In the genomic region with DNA sequence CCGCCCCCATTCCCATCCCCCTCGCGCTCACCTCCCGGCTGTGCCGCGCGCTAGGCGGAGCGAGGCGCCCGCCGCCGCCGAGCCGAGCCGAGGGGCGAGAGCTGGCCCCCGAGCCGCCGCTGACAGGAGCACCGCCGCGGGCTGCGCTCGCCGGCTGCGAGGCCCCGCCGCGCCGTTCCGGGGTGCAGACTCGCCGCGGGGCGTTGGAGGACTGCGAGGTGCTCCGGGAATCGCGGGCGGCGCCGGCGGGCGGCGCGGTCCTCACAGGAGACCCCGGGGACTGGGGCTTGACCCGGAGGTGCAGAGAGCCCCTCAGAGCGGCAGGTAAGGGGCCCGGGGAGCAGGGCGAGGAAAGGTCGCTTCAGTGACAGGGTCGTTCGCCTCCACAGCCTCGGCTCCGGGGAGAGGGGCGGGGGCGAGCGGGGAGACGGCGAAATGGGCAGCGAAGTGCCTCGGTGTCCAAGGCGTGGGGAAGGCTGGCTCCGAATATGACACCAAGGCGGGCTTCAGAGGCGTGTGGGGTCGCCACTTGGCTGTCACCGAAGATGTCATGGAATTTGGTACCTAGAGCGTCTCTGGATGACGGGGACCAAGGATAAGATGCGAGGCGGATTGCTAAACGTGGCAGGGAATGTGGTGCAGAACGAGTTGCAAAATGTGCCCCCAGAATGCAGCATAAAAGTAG, we compare ENCODE assay signal across 1 cellular context.
A peak's percentile ranks its signal among the peaks of the same experiment; 100 is the strongest.
TF ChIP-seq lines count a peak whose summit lies in the region.

No MANE protein-coding gene starts in this region.

TF ChIP-seq in K562, 482 proteins besides CTCF, POLR2A, EP300 and RAD21 (continued from another document and continues in another):
- peak; percentile 24; the same call in 1 of the 2 replicates for TF ChIP-seq RB1 (IDR thresholded peaks at IDR 0.05; ENCODE audit: low read depth)
- no peak for TF ChIP-seq ETV1 (tag; conservative IDR thresholded peaks at IDR 0.05; ENCODE audit: low read depth)
- TF ChIP-seq TCF7L2 (IDR thresholded peaks at IDR 0.05; ENCODE audit: low read depth, low read length) = no peak
- TF ChIP-seq PCBP2 (IDR thresholded peaks at IDR 0.05; ENCODE audit: low read depth, low read length, poor library complexity, severe bottlenecking) = no peak
- no peak for TF ChIP-seq ZNF785 (CRISPR knock-in tag; IDR thresholded peaks at IDR 0.05)
- TF ChIP-seq POLR2G (IDR thresholded peaks at IDR 0.05; ENCODE audit: low read depth, low read length) = peak; percentile 29
- TF ChIP-seq WHSC1 (IDR thresholded peaks at IDR 0.05; ENCODE audit: low read length) = no peak
- no peak for TF ChIP-seq BDP1 (IDR thresholded peaks at IDR 0.05; ENCODE audit: insufficient read depth, insufficient read length)
- peak; percentile 39; the same call in 1 of the 2 replicates for TF ChIP-seq ZNF263 (CRISPR knock-in tag; IDR thresholded peaks at IDR 0.05; ENCODE audit: borderline replicate concordance)
- TF ChIP-seq CBX2 (IDR thresholded peaks at IDR 0.05; ENCODE audit: insufficient read depth, low read length, poor library complexity, severe bottlenecking) = no peak
- no peak for TF ChIP-seq NFE2 (IDR thresholded peaks at IDR 0.05; ENCODE audit: low read depth)
- TF ChIP-seq ZSCAN29 (IDR thresholded peaks at IDR 0.05) = no peak
- TF ChIP-seq SIN3B (IDR thresholded peaks at IDR 0.05; ENCODE audit: low read depth) = 0 out of 2 replicates have a peak, but pooled peaks have one; percentile 21
- no peak for TF ChIP-seq CEBPG (CRISPR knock-in tag; IDR thresholded peaks at IDR 0.05)
- TF ChIP-seq CEBPG (tag; conservative IDR thresholded peaks at IDR 0.05 in 1 of 2, IDR thresholded peaks at IDR 0.05 in 1 of 2) = peak in 1 of 2 experiments; percentile 42; a peak in 1 of 4 replicates
- TF ChIP-seq, protein P1, sequence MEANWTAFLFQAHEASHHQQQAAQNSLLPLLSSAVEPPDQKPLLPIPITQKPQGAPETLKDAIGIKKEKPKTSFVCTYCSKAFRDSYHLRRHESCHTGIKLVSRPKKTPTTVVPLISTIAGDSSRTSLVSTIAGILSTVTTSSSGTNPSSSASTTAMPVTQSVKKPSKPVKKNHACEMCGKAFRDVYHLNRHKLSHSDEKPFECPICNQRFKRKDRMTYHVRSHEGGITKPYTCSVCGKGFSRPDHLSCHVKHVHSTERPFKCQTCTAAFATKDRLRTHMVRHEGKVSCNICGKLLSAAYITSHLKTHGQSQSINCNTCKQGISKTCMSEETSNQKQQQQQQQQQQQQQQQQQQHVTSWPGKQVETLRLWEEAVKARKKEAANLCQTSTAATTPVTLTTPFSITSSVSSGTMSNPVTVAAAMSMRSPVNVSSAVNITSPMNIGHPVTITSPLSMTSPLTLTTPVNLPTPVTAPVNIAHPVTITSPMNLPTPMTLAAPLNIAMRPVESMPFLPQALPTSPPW (CRISPR knock-in tag; IDR thresholded peaks at IDR 0.05) = no peak
- TF ChIP-seq HNRNPLL (IDR thresholded peaks at IDR 0.05; ENCODE audit: low read depth, low read length, poor library complexity, severe bottlenecking) = peak; percentile 13
- no peak for TF ChIP-seq MAZ (CRISPR knock-in tag; conservative IDR thresholded peaks at IDR 0.05 in 1 of 2, IDR thresholded peaks at IDR 0.05 in 1 of 2)
- TF ChIP-seq MYC (IDR thresholded peaks at IDR 0.05; ENCODE audit: low read depth, low read length) = peak; percentile 26; the same call in 1 of the 2 replicates
- no peak for TF ChIP-seq MYC (CRISPR knock-in tag; IDR thresholded peaks at IDR 0.05; ENCODE audit: borderline replicate concordance, low read depth)
- TF ChIP-seq, protein P2, sequence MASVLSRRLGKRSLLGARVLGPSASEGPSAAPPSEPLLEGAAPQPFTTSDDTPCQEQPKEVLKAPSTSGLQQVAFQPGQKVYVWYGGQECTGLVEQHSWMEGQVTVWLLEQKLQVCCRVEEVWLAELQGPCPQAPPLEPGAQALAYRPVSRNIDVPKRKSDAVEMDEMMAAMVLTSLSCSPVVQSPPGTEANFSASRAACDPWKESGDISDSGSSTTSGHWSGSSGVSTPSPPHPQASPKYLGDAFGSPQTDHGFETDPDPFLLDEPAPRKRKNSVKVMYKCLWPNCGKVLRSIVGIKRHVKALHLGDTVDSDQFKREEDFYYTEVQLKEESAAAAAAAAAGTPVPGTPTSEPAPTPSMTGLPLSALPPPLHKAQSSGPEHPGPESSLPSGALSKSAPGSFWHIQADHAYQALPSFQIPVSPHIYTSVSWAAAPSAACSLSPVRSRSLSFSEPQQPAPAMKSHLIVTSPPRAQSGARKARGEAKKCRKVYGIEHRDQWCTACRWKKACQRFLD (CRISPR knock-in tag; IDR thresholded peaks at IDR 0.05) = no peak
- TF ChIP-seq FOXP1 (CRISPR knock-in tag; IDR thresholded peaks at IDR 0.05) = no peak
- no peak for TF ChIP-seq NFRKB (IDR thresholded peaks at IDR 0.05; ENCODE audit: low read depth)
- TF ChIP-seq KLF13 (tag; IDR thresholded peaks at IDR 0.05; ENCODE audit: borderline replicate concordance, low read depth) = no peak
- 0 out of 2 replicates have a peak, but pooled peaks have one; percentile 51 for TF ChIP-seq ZNF232 (CRISPR knock-in tag; IDR thresholded peaks at IDR 0.05)
- TF ChIP-seq, protein P3, sequence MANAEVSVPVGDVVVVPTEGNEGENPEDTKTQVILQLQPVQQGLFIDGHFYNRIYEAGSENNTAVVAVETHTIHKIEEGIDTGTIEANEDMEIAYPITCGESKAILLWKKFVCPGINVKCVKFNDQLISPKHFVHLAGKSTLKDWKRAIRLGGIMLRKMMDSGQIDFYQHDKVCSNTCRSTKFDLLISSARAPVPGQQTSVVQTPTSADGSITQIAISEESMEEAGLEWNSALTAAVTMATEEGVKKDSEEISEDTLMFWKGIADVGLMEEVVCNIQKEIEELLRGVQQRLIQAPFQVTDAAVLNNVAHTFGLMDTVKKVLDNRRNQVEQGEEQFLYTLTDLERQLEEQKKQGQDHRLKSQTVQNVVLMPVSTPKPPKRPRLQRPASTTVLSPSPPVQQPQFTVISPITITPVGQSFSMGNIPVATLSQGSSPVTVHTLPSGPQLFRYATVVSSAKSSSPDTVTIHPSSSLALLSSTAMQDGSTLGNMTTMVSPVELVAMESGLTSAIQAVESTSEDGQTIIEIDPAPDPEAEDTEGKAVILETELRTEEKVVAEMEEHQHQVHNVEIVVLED (CRISPR knock-in tag; IDR thresholded peaks at IDR 0.05) = no peak
- TF ChIP-seq NCOR1 (IDR thresholded peaks at IDR 0.05) = no peak
- no peak for TF ChIP-seq NFXL1 (CRISPR knock-in tag; IDR thresholded peaks at IDR 0.05)
- no peak for TF ChIP-seq POLR3G (IDR thresholded peaks at IDR 0.05; ENCODE audit: extremely low read depth, insufficient read length, insufficient replicate concordance)
- TF ChIP-seq SAP30 (IDR thresholded peaks at IDR 0.05; ENCODE audit: borderline replicate concordance, insufficient read depth, low read depth, low read length, poor library complexity, severe bottlenecking) = no peak
- TF ChIP-seq, protein P4, sequence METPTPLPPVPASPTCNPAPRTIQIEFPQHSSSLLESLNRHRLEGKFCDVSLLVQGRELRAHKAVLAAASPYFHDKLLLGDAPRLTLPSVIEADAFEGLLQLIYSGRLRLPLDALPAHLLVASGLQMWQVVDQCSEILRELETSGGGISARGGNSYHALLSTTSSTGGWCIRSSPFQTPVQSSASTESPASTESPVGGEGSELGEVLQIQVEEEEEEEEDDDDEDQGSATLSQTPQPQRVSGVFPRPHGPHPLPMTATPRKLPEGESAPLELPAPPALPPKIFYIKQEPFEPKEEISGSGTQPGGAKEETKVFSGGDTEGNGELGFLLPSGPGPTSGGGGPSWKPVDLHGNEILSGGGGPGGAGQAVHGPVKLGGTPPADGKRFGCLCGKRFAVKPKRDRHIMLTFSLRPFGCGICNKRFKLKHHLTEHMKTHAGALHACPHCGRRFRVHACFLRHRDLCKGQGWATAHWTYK (CRISPR knock-in tag; IDR thresholded peaks at IDR 0.05) = 0 out of 2 replicates have a peak, but pooled peaks have one; percentile 27
- no peak for TF ChIP-seq RBM15 (IDR thresholded peaks at IDR 0.05; ENCODE audit: insufficient read depth, low read length)
- TF ChIP-seq CBX3 (IDR thresholded peaks at IDR 0.05; ENCODE audit: borderline replicate concordance in 1 of 2, low read length in 2 of 2) = no peak
- no peak for TF ChIP-seq ZNF583 (CRISPR knock-in tag; IDR thresholded peaks at IDR 0.05)
- TF ChIP-seq SETDB1 (IDR thresholded peaks at IDR 0.05; ENCODE audit: low read length) = no peak
- TF ChIP-seq, protein P5, sequence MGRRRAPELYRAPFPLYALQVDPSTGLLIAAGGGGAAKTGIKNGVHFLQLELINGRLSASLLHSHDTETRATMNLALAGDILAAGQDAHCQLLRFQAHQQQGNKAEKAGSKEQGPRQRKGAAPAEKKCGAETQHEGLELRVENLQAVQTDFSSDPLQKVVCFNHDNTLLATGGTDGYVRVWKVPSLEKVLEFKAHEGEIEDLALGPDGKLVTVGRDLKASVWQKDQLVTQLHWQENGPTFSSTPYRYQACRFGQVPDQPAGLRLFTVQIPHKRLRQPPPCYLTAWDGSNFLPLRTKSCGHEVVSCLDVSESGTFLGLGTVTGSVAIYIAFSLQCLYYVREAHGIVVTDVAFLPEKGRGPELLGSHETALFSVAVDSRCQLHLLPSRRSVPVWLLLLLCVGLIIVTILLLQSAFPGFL (CRISPR knock-in tag; IDR thresholded peaks at IDR 0.05) = no peak
- TF ChIP-seq, protein P6, sequence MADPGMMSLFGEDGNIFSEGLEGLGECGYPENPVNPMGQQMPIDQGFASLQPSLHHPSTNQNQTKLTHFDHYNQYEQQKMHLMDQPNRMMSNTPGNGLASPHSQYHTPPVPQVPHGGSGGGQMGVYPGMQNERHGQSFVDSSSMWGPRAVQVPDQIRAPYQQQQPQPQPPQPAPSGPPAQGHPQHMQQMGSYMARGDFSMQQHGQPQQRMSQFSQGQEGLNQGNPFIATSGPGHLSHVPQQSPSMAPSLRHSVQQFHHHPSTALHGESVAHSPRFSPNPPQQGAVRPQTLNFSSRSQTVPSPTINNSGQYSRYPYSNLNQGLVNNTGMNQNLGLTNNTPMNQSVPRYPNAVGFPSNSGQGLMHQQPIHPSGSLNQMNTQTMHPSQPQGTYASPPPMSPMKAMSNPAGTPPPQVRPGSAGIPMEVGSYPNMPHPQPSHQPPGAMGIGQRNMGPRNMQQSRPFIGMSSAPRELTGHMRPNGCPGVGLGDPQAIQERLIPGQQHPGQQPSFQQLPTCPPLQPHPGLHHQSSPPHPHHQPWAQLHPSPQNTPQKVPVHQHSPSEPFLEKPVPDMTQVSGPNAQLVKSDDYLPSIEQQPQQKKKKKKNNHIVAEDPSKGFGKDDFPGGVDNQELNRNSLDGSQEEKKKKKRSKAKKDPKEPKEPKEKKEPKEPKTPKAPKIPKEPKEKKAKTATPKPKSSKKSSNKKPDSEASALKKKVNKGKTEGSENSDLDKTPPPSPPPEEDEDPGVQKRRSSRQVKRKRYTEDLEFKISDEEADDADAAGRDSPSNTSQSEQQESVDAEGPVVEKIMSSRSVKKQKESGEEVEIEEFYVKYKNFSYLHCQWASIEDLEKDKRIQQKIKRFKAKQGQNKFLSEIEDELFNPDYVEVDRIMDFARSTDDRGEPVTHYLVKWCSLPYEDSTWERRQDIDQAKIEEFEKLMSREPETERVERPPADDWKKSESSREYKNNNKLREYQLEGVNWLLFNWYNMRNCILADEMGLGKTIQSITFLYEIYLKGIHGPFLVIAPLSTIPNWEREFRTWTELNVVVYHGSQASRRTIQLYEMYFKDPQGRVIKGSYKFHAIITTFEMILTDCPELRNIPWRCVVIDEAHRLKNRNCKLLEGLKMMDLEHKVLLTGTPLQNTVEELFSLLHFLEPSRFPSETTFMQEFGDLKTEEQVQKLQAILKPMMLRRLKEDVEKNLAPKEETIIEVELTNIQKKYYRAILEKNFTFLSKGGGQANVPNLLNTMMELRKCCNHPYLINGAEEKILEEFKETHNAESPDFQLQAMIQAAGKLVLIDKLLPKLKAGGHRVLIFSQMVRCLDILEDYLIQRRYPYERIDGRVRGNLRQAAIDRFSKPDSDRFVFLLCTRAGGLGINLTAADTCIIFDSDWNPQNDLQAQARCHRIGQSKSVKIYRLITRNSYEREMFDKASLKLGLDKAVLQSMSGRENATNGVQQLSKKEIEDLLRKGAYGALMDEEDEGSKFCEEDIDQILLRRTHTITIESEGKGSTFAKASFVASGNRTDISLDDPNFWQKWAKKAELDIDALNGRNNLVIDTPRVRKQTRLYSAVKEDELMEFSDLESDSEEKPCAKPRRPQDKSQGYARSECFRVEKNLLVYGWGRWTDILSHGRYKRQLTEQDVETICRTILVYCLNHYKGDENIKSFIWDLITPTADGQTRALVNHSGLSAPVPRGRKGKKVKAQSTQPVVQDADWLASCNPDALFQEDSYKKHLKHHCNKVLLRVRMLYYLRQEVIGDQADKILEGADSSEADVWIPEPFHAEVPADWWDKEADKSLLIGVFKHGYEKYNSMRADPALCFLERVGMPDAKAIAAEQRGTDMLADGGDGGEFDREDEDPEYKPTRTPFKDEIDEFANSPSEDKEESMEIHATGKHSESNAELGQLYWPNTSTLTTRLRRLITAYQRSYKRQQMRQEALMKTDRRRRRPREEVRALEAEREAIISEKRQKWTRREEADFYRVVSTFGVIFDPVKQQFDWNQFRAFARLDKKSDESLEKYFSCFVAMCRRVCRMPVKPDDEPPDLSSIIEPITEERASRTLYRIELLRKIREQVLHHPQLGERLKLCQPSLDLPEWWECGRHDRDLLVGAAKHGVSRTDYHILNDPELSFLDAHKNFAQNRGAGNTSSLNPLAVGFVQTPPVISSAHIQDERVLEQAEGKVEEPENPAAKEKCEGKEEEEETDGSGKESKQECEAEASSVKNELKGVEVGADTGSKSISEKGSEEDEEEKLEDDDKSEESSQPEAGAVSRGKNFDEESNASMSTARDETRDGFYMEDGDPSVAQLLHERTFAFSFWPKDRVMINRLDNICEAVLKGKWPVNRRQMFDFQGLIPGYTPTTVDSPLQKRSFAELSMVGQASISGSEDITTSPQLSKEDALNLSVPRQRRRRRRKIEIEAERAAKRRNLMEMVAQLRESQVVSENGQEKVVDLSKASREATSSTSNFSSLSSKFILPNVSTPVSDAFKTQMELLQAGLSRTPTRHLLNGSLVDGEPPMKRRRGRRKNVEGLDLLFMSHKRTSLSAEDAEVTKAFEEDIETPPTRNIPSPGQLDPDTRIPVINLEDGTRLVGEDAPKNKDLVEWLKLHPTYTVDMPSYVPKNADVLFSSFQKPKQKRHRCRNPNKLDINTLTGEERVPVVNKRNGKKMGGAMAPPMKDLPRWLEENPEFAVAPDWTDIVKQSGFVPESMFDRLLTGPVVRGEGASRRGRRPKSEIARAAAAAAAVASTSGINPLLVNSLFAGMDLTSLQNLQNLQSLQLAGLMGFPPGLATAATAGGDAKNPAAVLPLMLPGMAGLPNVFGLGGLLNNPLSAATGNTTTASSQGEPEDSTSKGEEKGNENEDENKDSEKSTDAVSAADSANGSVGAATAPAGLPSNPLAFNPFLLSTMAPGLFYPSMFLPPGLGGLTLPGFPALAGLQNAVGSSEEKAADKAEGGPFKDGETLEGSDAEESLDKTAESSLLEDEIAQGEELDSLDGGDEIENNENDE (IDR thresholded peaks at IDR 0.05; ENCODE audit: low read depth, low read length) = no peak
- no peak for TF ChIP-seq SRSF3 (IDR thresholded peaks at IDR 0.05; ENCODE audit: insufficient read depth, low read length)
- TF ChIP-seq, protein P7, sequence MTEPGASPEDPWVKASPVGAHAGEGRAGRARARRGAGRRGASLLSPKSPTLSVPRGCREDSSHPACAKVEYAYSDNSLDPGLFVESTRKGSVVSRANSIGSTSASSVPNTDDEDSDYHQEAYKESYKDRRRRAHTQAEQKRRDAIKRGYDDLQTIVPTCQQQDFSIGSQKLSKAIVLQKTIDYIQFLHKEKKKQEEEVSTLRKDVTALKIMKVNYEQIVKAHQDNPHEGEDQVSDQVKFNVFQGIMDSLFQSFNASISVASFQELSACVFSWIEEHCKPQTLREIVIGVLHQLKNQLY (CRISPR knock-in tag; conservative IDR thresholded peaks at IDR 0.05) = no peak
- no peak for TF ChIP-seq KAT2B (IDR thresholded peaks at IDR 0.05; ENCODE audit: low read depth, low read length)
